Comparison of ENCODE assay signal across 26 cellular contexts in the genomic region with DNA sequence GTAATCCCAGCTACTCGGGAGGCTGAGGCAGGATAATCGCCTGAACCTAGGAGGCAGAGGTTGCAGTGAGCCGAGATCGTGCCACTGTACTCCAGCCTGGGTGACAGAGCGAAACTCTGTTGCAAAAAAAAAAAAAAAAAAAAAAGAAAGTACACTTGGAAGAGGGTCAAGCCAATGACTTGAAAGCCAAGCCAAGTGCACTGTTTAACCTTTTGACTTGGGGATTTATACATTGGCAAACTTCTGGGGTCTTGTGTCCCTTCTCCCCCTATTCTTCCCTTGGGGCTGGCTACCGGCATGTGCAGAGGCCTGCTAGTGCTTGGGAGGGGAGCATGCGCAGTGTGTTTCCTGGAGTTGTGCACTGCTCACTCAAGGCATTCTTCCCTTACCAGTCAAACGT. TPM values are rescaled to one million over a fixed set of nuclear protein-coding genes. Genes with fewer than 3 reads are reported as not detected.
"Had no signal": no experiment of that assay in that cellular context is flagged by ENCODE, and none has a peak within 500 bp of the region (broad histone marks: within the 10 kb centered on the region; RNA-seq: fewer than 3 reads in every experiment).

No MANE protein-coding gene starts in this region.

- H3K4me3 Mint-ChIP-seq: IgD-negative memory B cell had no signal

- FAIRE-seq: HepG2 had no signal

- ATAC-seq: HepG2, Panc1, PC-3 had no signal

- H3K9ac ChIP-seq: SK-N-SH had no signal

- H3K9me3 ChIP-seq: SK-N-SH had no signal

- H3K4me2 ChIP-seq: SK-N-SH had no signal

- H3K9me3 Mint-ChIP-seq: IgD-negative memory B cell had no signal

- H3K27ac ChIP-seq: RWPE1 had no signal

- H3K27ac Mint-ChIP-seq: IgD-negative memory B cell had no signal

- DNase-seq: KBM-7; MV-4-11; NCI-H1048; NCI-H1105; NCI-H1436 treated with DMSO at 0.1 percent for 48 hours; NCI-H1694; NCI-H187 treated with DMSO at 0.1 percent for 48 hours; NCI-H2029 treated with DMSO at 0.1 percent for 48 hours; NCI-H2171 treated with DMSO at 0.1 percent for 48 hours; NCI-H345; NCI-H446 treated with DMSO at 0.1 percent for 48 hours; NCI-H526; NK-92 treated with Interleukin-12 subunit alpha and Interleukin-12 subunit beta, amount 100 ng/mL, for 24 hours; PC-3; SHP77; SK-N-SH; SW 1271 had no signal

RNA-seq across cellular contexts. Expression of a gene that starts 14.3 kb away (rescaled TPM):
- total RNA-seq: HT1080, LHCN-M2, MCF 10A, OCI-LY7, PC-3, SK-MEL-5 had no signal
- polyA plus RNA-seq: IgD-negative memory B cell, SK-N-SH had no signal

RNA-seq across cellular contexts. Expression of a gene that starts 26.3 kb away (rescaled TPM):
- total RNA-seq: OCI-LY7, SK-MEL-5 had no signal
